In the genomic region with DNA sequence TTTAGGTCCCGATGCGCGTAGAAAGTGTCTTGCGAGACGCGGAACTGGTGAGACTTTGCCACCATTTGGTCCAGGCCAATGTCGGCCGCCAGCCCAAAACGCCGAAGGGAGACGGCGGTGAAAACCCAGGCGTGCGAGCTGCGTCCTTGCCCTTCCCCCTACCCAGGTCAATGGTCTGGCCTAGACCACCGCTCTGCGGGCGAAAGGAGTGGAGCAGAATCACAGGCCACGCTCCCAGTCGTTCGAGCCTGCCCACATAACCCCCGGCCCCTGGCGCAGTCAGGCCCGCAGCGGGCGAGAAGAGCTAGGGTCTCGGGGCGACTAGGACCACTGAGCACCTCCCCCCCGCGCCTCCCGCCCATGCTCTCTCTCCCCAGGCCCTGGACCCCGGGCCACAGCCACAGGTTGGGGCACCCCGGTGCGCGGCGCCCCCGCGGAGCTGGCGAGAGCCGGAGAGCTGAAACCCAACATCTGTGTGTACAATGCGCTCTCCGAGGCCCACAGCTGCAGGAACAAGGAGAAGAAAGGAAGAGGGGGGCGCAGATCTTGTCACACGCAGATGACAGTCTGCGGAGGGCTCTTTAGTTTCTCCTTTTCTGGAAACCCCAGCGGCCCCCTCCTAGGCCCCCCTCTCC, we compare ENCODE assay signal across 10 cellular contexts.
DNase-seq lines count a peak whose midpoint lies in the region; ATAC-seq and TF ChIP-seq lines count a peak whose summit lies in the region.
"Had no signal": no experiment of that assay in that cellular context is flagged by ENCODE, and none has a peak within 500 bp of the region (broad histone marks: within the 10 kb centered on the region; RNA-seq: fewer than 3 reads in every experiment).

No MANE protein-coding gene starts in this region.

- H3K9ac ChIP-seq in Loucy (ENCODE audit: low read depth, low read length, poor library complexity, severe bottlenecking): peak overlapping the region; percentile 61

- POLR2A ChIA-PET in naive thymus-derived CD8-positive, alpha-beta T cell (lab: Charles Lee): no interaction called here

- peak overlapping the region; percentile 52 to 79 (median 74) for H3K4me3 Mint-ChIP-seq in naive thymus-derived CD8-positive, alpha-beta T cell

- no peak for TF ChIP-seq POLR2A in uterus (IDR thresholded peaks at IDR 0.05)

- H3K36me3 ChIP-seq in Loucy (ENCODE audit: insufficient read depth, low read length): no peaks in the 10 kb centered on the region
- H3K36me3 ChIP-seq in uterus: no peaks in the 10 kb centered on the region

- no peaks in the 10 kb centered on the region for H4K20me1 ChIP-seq in Loucy (ENCODE audit: insufficient read depth, low read length, poor library complexity, severe bottlenecking)

- H3K4me1 ChIP-seq in Loucy (ENCODE audit: insufficient read depth, low read length, poor library complexity, severe bottlenecking) (peaks cover 10% of the 10 kb centered on the region), uterus (peaks cover 0 to 10% of the 10 kb centered on the region in 2 donors)

- no peaks in the 10 kb centered on the region; the same call in 1 of the 2 replicates for H3F3A ChIP-seq in Loucy (ENCODE audit: low read depth)

- no peak for DNase-seq in naive thymus-derived CD8-positive, alpha-beta T cell
- DNase-seq in uterus (no peak), cerebellar nuclear complex (lab: John Stamatoyannopoulos, UW) (no peak), hepatic stellate cell (ENCODE audit: low spot score) (no peak), HuH-7 (ENCODE audit: low spot score) (no peak)
- DNase-seq: SHP77 had no signal

- H3K27ac Mint-ChIP-seq in naive thymus-derived CD8-positive, alpha-beta T cell: no peak overlapping the region

- peak overlapping the region; percentile 52 for H3K27ac ChIP-seq in 22Rv1
- peak overlapping the region; percentile 54 for H3K27ac ChIP-seq in cingulate gyrus (ENCODE audit: low read depth, low read length)
- H3K27ac ChIP-seq in uterus: no peak overlapping the region
- H3K27ac ChIP-seq: body of pancreas had no signal

- H2AFZ ChIP-seq in Loucy (ENCODE audit: low read length): peak overlapping the region; percentile 75; the same call in 1 of the 2 replicates

- intact Hi-C loops in uterus (cut with DNase I; ENCODE audit: low total_unique reads): no loop called here

- peaks cover 0 to 4% (median 0%) of the 10 kb centered on the region in 3 donors for H3K36me3 Mint-ChIP-seq in naive thymus-derived CD8-positive, alpha-beta T cell

- no peaks in the 10 kb centered on the region for H3K9me2 ChIP-seq in Loucy (replicated peaks; ENCODE audit: low read depth, low read length)

- peaks cover 7 to 31% (median 26%) of the 10 kb centered on the region in 4 donors for H3K4me1 Mint-ChIP-seq in naive thymus-derived CD8-positive, alpha-beta T cell

- H3K9me3 Mint-ChIP-seq in naive thymus-derived CD8-positive, alpha-beta T cell: peaks cover 0 to 5% (median 3%) of the 10 kb centered on the region in 9 donors

- H3K27me3 ChIP-seq in Loucy (ENCODE audit: insufficient read depth, low read length, poor library complexity, severe bottlenecking): peaks cover 11% of the 10 kb centered on the region
- peaks cover 0 to 39% of the 10 kb centered on the region in 2 donors for H3K27me3 ChIP-seq in uterus

- ATAC-seq in naive thymus-derived CD8-positive, alpha-beta T cell: no peak

- H3K27me3 Mint-ChIP-seq in naive thymus-derived CD8-positive, alpha-beta T cell: peaks cover 19 to 49% (median 39%) of the 10 kb centered on the region in 5 donors

- TF ChIP-seq CTCF in 22Rv1 (IDR thresholded peaks at IDR 0.05) (no peak), Loucy (conservative IDR thresholded peaks at IDR 0.05; ENCODE audit: low read length) (no peak), uterus (IDR thresholded peaks at IDR 0.05) (no peak)

- peaks cover 24% of the 10 kb centered on the region for H3K79me2 ChIP-seq in Loucy (ENCODE audit: insufficient read depth, low read length)

- H3K4me3 ChIP-seq in Loucy (ENCODE audit: low read length, poor library complexity, severe bottlenecking) (peak overlapping the region; percentile 63), uterus (no peak overlapping the region)
- H3K4me3 ChIP-seq: body of pancreas had no signal

- no peaks in the 10 kb centered on the region for H3K9me3 ChIP-seq in Loucy (ENCODE audit: insufficient read depth, low read depth, low read length)
- no peaks in the 10 kb centered on the region for H3K9me3 ChIP-seq in uterus
- H3K9me3 ChIP-seq: body of pancreas had no signal

- H3K4me2 ChIP-seq in Loucy (ENCODE audit: low read depth, low read length, poor library complexity, severe bottlenecking): peak overlapping the region; percentile 64

Comparison
In these comparisons a context has a peak if more than half of its experiments do, and no peak if none do; other contexts are left out.
1. H3K27ac ChIP-seq: peak in 22Rv1 (single experiment) and cingulate gyrus (single experiment); none in uterus (0 of 2).